In genomic region chr4:10747186-10747585, GRCh38 we compare ENCODE assay signal across 15 cellular contexts.
A peak's percentile ranks its signal among the peaks of the same experiment; 100 is the strongest.
DNase-seq lines count a peak whose midpoint lies in the region; ATAC-seq and TF ChIP-seq lines count a peak whose summit lies in the region.
"Had no signal": no experiment of that assay in that cellular context is flagged by ENCODE, and none has a peak within 500 bp of the region (broad histone marks: within the 10 kb centered on the region; RNA-seq: fewer than 3 reads in every experiment).

No MANE protein-coding gene starts in this region.

- H3K27ac ChIP-seq in heart left ventricle, result peak overlapping the region in 7 of 12 donors; percentile 18 to 69 (median 53)
- peak overlapping the region; percentile 14 to 18 for H3K27ac ChIP-seq in tibial artery

- H3K4me1 ChIP-seq in heart left ventricle (no peaks in the 10 kb centered on the region), tibial artery (peaks cover 0 to 30% (median 12%) of the 10 kb centered on the region in 4 donors)

- DNase-seq in heart left ventricle (no peak), left cardiac atrium (no peak), tibial artery (no peak), NCI-H2196 (lab: John Stamatoyannopoulos, UW; ENCODE audit: unreplicated experiment) (no peak), T1000 (lab: John Stamatoyannopoulos, UW) (no peak)
- DNase-seq in activated naive CD4-positive, alpha-beta T cell treated with Interleukin-2 at 50 U/mL for 16 hours, result no peak
- DNase-seq: 8988T; activated CD4-positive, alpha-beta T cell treated with anti-CD3 and anti-CD28 coated beads for 36 hours; activated naive CD4-positive, alpha-beta T cell; immature natural killer cell; MV-4-11; stimulated activated CD4-positive, alpha-beta T cell treated with anti-CD3 and anti-CD28 coated beads, Interleukin-12 subunit alpha, Interleukin-12 subunit beta, amount 100 ng/mL, for 4 hours had no signal

- no peaks in the 10 kb centered on the region for H3K36me3 ChIP-seq in heart left ventricle
- no peaks in the 10 kb centered on the region for H3K36me3 ChIP-seq in tibial artery

- H3K9me3 ChIP-seq in heart left ventricle, result no peaks in the 10 kb centered on the region
- H3K9me3 ChIP-seq in tibial artery, result no peaks in the 10 kb centered on the region

- H3K27me3 ChIP-seq in heart left ventricle (peaks cover 0 to 1% (median 0%) of the 10 kb centered on the region in 9 donors), tibial artery (no peaks in the 10 kb centered on the region)

- 67 to 75% (median 70%) methylated on average over 5 of the region's 5 CpGs for WGBS in heart left ventricle, 4 donors

- intact Hi-C loops in heart left ventricle (cut with DNase I) (no loop called here), left cardiac atrium (cut with DNase I) (no loop called here), tibial artery (cut with DNase I; ENCODE audit: low total_unique reads) (no loop called here)

- ATAC-seq in heart left ventricle, result no peak
- ATAC-seq in left cardiac atrium, result no peak
- ATAC-seq in HG02571 (IDR thresholded peaks at IDR 0.05; ENCODE audit: unreplicated experiment), result peak; percentile 43
- peak; percentile 38 for ATAC-seq in HG03354 (IDR thresholded peaks at IDR 0.05; ENCODE audit: poor library complexity, severe bottlenecking, unreplicated experiment)
- ATAC-seq: activated CD4-positive, alpha-beta T cell treated with anti-CD3 and anti-CD28 coated beads for 36 hours; SK-N-SH treated with all-trans-retinoic acid at 6 μM for 48 hours had no signal

- TF ChIP-seq POLR2A in heart left ventricle (IDR thresholded peaks at IDR 0.05), result no peak

- H3K4me3 ChIP-seq in heart left ventricle (no peak overlapping the region), tibial artery (no peak overlapping the region)

- TF ChIP-seq CTCF in heart left ventricle (IDR thresholded peaks at IDR 0.05), result no peak
- TF ChIP-seq CTCF in tibial artery (IDR thresholded peaks at IDR 0.05), result no peak

Comparison
In these comparisons a context has a peak if more than half of its experiments do, and no peak if none do; other contexts are left out.
1. ATAC-seq: peak in HG02571 (single experiment) and HG03354 (single experiment); none in heart left ventricle (0 of 4) and left cardiac atrium (0 of 2).